8 cellular contexts compared by ENCODE assay signal in genomic region chr16:87383522-87384161, GRCh38. TPM values are rescaled to one million over a fixed set of nuclear protein-coding genes. Genes with fewer than 3 reads are reported as not detected.
DNase-seq lines count a peak whose midpoint lies in the region; ATAC-seq and TF ChIP-seq lines count a peak whose summit lies in the region.

FBXO31 (minus strand) TSS chr16:87383776; CDS start chr16:87383744, 32 bp downstream.

- H3K27me3 Mint-ChIP-seq in CD4-positive, CD25-positive, alpha-beta regulatory T cell, result peaks cover 5% of the 10 kb centered on the region
- H3K27me3 Mint-ChIP-seq in mesothelial cell of epicardium (ENCODE audit: low read depth), result peaks cover 2% of the 10 kb centered on the region

- H3K36me3 Mint-ChIP-seq in CD4-positive, CD25-positive, alpha-beta regulatory T cell, result peaks cover 12% of the 10 kb centered on the region
- peaks cover 4% of the 10 kb centered on the region for H3K36me3 Mint-ChIP-seq in mesothelial cell of epicardium

- peaks cover 52% of the 10 kb centered on the region for H3K4me1 ChIP-seq in CD4-positive, CD25-positive, alpha-beta regulatory T cell (ENCODE audit: control insufficient read depth, insufficient read depth, low read length, poor library complexity, severe bottlenecking)

- DNase-seq in CD4-positive, CD25-positive, alpha-beta regulatory T cell, result peak; percentile 82 to 92 (median 84)
- DNase-seq in NOMO-1 treated with DMSO at 0.1 percent for 48 hours (lab: John Stamatoyannopoulos, UW; ENCODE audit: unreplicated experiment) (peak; percentile 70), mesothelial cell of epicardium (ENCODE audit: low spot score in 2 of 2, unreplicated experiment in 2 of 2) (peak; percentile 88 to 98)
- DNase-seq in activated CD8-positive, alpha-beta memory T cell treated with anti-CD3 and anti-CD28 coated beads, Interleukin-2, amount 50 U/mL, for 1 hour (ENCODE audit: extremely low read depth), result peak; percentile 54
- DNase-seq in stimulated activated CD8-positive, alpha-beta memory T cell treated with anti-CD3 and anti-CD28 coated beads, Interleukin-15, amount 100 ng/mL, for 48 hours (ENCODE audit: low read depth in 2 of 2), result peak; percentile 81 to 83

- peak within 1 kb of the TSS; percentile 97 to 99 (median 98) for H3K27ac Mint-ChIP-seq in CD4-positive, CD25-positive, alpha-beta regulatory T cell
- peak within 1 kb of the TSS; percentile 98 for H3K27ac Mint-ChIP-seq in mesothelial cell of epicardium

- peaks cover 27 to 74% (median 54%) of the 10 kb centered on the region in 4 donors for H3K4me1 Mint-ChIP-seq in CD4-positive, CD25-positive, alpha-beta regulatory T cell
- peaks cover 39% of the 10 kb centered on the region for H3K4me1 Mint-ChIP-seq in mesothelial cell of epicardium

- H3K27ac ChIP-seq in CD4-positive, CD25-positive, alpha-beta regulatory T cell (ENCODE audit: insufficient read depth, low read length, poor library complexity, severe bottlenecking), result peak within 1 kb of the TSS; percentile 85

- peak within 1 kb of the TSS; percentile 92 to 99 (median 96) for H3K4me3 Mint-ChIP-seq in CD4-positive, CD25-positive, alpha-beta regulatory T cell
- peak within 1 kb of the TSS; percentile 83 for H3K4me3 Mint-ChIP-seq in mesothelial cell of epicardium

- no peaks in the 10 kb centered on the region for H3K27me3 ChIP-seq in CD4-positive, CD25-positive, alpha-beta regulatory T cell (ENCODE audit: control insufficient read depth, insufficient read depth, low read length)

- peak within 1 kb of the TSS; percentile 73 for H3K4me3 ChIP-seq in CD4-positive, CD25-positive, alpha-beta regulatory T cell (ENCODE audit: low read depth, low read length)

- H3K9me3 Mint-ChIP-seq in CD4-positive, CD25-positive, alpha-beta regulatory T cell, result peaks cover 0 to 3% (median 0%) of the 10 kb centered on the region in 7 donors
- no peaks in the 10 kb centered on the region for H3K9me3 Mint-ChIP-seq in mesothelial cell of epicardium

- peak; percentile 64 to 65 for ATAC-seq in CD4-positive, CD25-positive, alpha-beta regulatory T cell (ENCODE audit: low read depth in 2 of 2)
- ATAC-seq in GM19395 (IDR thresholded peaks at IDR 0.05; ENCODE audit: unreplicated experiment) (peak; percentile 44), HG03565 (IDR thresholded peaks at IDR 0.05; ENCODE audit: unreplicated experiment) (peak; percentile 34)

- in situ Hi-C loops in endometrial microvascular endothelial cells (cut with HindIII; ENCODE audit: inconsistent ontology term, low pct_unique_long_range_greater_than_20kb, low sequenced_read_pairs), result no loop called here

- no peaks in the 10 kb centered on the region for H3K36me3 ChIP-seq in CD4-positive, CD25-positive, alpha-beta regulatory T cell (ENCODE audit: control insufficient read depth, insufficient read depth, low read length)

- no peak for TF ChIP-seq CTCF in mesothelial cell of epicardium (IDR thresholded peaks at IDR 0.05; ENCODE audit: unreplicated experiment)

- no peaks in the 10 kb centered on the region for H3K9me3 ChIP-seq in CD4-positive, CD25-positive, alpha-beta regulatory T cell (ENCODE audit: control insufficient read depth in 2 of 2, low read length in 2 of 2)

RNA-seq across cellular contexts. Expression of gene FBXO31, which starts in this region (rescaled TPM):
- total RNA-seq in CD4-positive, CD25-positive, alpha-beta regulatory T cell, result 35.5 TPM
- 10 to 100 TPM; 18.8 to 29.2 (median 26.4) TPM for polyA plus RNA-seq in CD4-positive, CD25-positive, alpha-beta regulatory T cell
- total RNA-seq in endometrial microvascular endothelial cells (ENCODE audit: inconsistent ontology term) (25.2 TPM), mesothelial cell of epicardium (37.0 to 38.1 TPM (median 37.3 TPM) in 3 replicates)

Comparison
In these comparisons a context has a peak if more than half of its experiments do, and no peak if none do; other contexts are left out.
1. Peak in every context shown above with its lines: DNase-seq, ATAC-seq, H3K4me3 ChIP-seq and H3K27ac ChIP-seq.